ENCODE assay signal across 16 cellular contexts in genomic region chr18:57811477-57812125, GRCh38. TPM values are rescaled to one million over a fixed set of nuclear protein-coding genes. Genes with fewer than 3 reads are reported as not detected.
"Had no signal": no experiment of that assay in that cellular context is flagged by ENCODE, and none has a peak within 500 bp of the region (broad histone marks: within the 10 kb centered on the region; RNA-seq: fewer than 3 reads in every experiment).

No MANE protein-coding gene starts in this region.

- H3K27ac ChIP-seq: breast epithelium, left ventricle myocardium inferior, ovary, suprapubic skin had no signal

- ATAC-seq: activated T-cell treated with anti-CD3 and anti-CD28 coated beads, Interleukin-2, amount 50 U/mL, for 72 hours; stimulated activated naive CD8-positive, alpha-beta T cell treated with anti-CD3 and anti-CD28 coated beads, Interleukin-15, Interleukin-2, amounts not matched to agents 100 U/mL and 50 U/mL, for 24 hours had no signal

- H3K4me3 ChIP-seq: breast epithelium, esophagus muscularis mucosa, left ventricle myocardium inferior, ovary, sigmoid colon, suprapubic skin had no signal

- DNase-seq: activated CD4-positive, alpha-beta T cell treated with anti-CD3 and anti-CD28 coated beads, Interleukin-2, amount 50 U/mL, for 48 hours; activated CD4-positive, CD25-positive, alpha-beta regulatory T cell treated with anti-CD3 and anti-CD28 coated beads, Interleukin-2, amount 50 U/mL, for 72 hours; activated gamma-delta T cell treated with Interleukin-2 at 50 U/mL for 16 hours; activated naive CD8-positive, alpha-beta T cell treated with anti-CD3 and anti-CD28 coated beads for 36 hours; activated T-cell treated with anti-CD3 and anti-CD28 coated beads, Interleukin-2, amount 50 U/mL, for 72 hours; left ventricle myocardium inferior; mesendoderm; ovary; sigmoid colon; stimulated activated CD4-positive, alpha-beta T cell treated with anti-CD3 and anti-CD28 coated beads, Interleukin-2, amount 100 ng/mL, for 48 hours; stimulated activated naive CD8-positive, alpha-beta T cell treated with anti-CD3 and anti-CD28 coated beads, Interleukin-15, Interleukin-2, amounts not matched to agents 100 U/mL and 50 U/mL, for 24 hours had no signal

- H3K4me1 ChIP-seq: breast epithelium had no signal

- H3K27me3 ChIP-seq: breast epithelium, esophagus muscularis mucosa, ovary, sigmoid colon, suprapubic skin had no signal

- H3K9me3 ChIP-seq: ovary, suprapubic skin had no signal

- H3K36me3 ChIP-seq: breast epithelium, esophagus muscularis mucosa, left ventricle myocardium inferior, ovary, sigmoid colon, suprapubic skin had no signal

RNA-seq across cellular contexts. Expression of gene ATP8B1, which starts 8.5 kb away (rescaled TPM):
- total RNA-seq: activated T-cell treated with anti-CD3 and anti-CD28 coated beads, Interleukin-2, amount 50 U/mL, for 72 hours; T-helper 2 cell treated with Interferon-gamma antibody and Interleukin-4, amounts not matched to agents 100 ng/mL and 5 ng/mL, for 36 hours had no signal
- polyA plus RNA-seq: neural cell had no signal
